1 cellular context compared by ENCODE assay signal in genomic region chr10:6299234-6299633, GRCh38.
TF ChIP-seq lines count a peak whose summit lies in the region.

No MANE protein-coding gene starts in this region.

TF ChIP-seq in HepG2, 621 proteins besides CTCF, POLR2A, EP300 and RAD21 (continued from another document and continues in another):
- TF ChIP-seq AGO2 (optimal IDR thresholded peaks at IDR 0.05; ENCODE audit: low read depth, low read length) (no peak), ZNF142 (CRISPR knock-in tag; IDR thresholded peaks at IDR 0.05) (no peak), MXD4 (CRISPR knock-in tag; IDR thresholded peaks at IDR 0.05) (no peak), NKX3-1 (CRISPR knock-in tag; IDR thresholded peaks at IDR 0.05) (no peak), GATAD2A (CRISPR knock-in tag; IDR thresholded peaks at IDR 0.05) (peak; percentile 35; the same call in 1 of the 2 replicates), ZNF563 (CRISPR knock-in tag; IDR thresholded peaks at IDR 0.05) (no peak), ZSCAN20 (CRISPR knock-in tag; IDR thresholded peaks at IDR 0.05; ENCODE audit: borderline replicate concordance) (no peak), ETV5 (CRISPR knock-in tag; IDR thresholded peaks at IDR 0.05; ENCODE audit: borderline replicate concordance) (peak; percentile 45; the same call in 1 of the 2 replicates), NR3C1 (CRISPR knock-in tag; IDR thresholded peaks at IDR 0.05) (no peak), FOXP1 (IDR thresholded peaks at IDR 0.05) (no peak), FOXP1 (CRISPR knock-in tag; IDR thresholded peaks at IDR 0.05) (peak; percentile 36), HNF1A (IDR thresholded peaks at IDR 0.05; ENCODE audit: low read depth) (peak; percentile 72; the same call in 1 of the 2 replicates), HNF1A (CRISPR knock-in tag; IDR thresholded peaks at IDR 0.05; ENCODE audit: borderline replicate concordance) (no peak), POLR2AphosphoS5 (IDR thresholded peaks at IDR 0.05; ENCODE audit: low read depth, low read length) (no peak), SKIL (CRISPR knock-in tag; IDR thresholded peaks at IDR 0.05; ENCODE audit: borderline replicate concordance) (peak; percentile 50; the same call in 1 of the 2 replicates), HIC2 (CRISPR knock-in tag; IDR thresholded peaks at IDR 0.05; ENCODE audit: low read depth) (peak; percentile 53; the same call in 1 of the 2 replicates), HOMEZ (CRISPR knock-in tag; IDR thresholded peaks at IDR 0.05; ENCODE audit: low read depth) (0 out of 2 replicates have a peak, but pooled peaks have one; percentile 38), TEAD3 (CRISPR knock-in tag; optimal IDR thresholded peaks at IDR 0.05; ENCODE audit: borderline replicate concordance) (peak; percentile 56), ZBTB38 (CRISPR knock-in tag; IDR thresholded peaks at IDR 0.05) (0 out of 2 replicates have a peak, but pooled peaks have one; percentile 26), CBX5 (CRISPR knock-in tag; IDR thresholded peaks at IDR 0.05; ENCODE audit: borderline replicate concordance) (no peak), ZNF572 (CRISPR knock-in tag; IDR thresholded peaks at IDR 0.05) (no peak), TBX3 (IDR thresholded peaks at IDR 0.05; ENCODE audit: borderline replicate concordance) (peak; percentile 49; the same call in 1 of the 2 replicates), MIXL1 (CRISPR knock-in tag; IDR thresholded peaks at IDR 0.05) (0 out of 2 replicates have a peak, but pooled peaks have one; percentile 49), HNRNPL (IDR thresholded peaks at IDR 0.05; ENCODE audit: low read depth, low read length) (no peak), ZNF276 (CRISPR knock-in tag; IDR thresholded peaks at IDR 0.05; ENCODE audit: low read depth) (no peak), ZNF670 (CRISPR knock-in tag; IDR thresholded peaks at IDR 0.05; ENCODE audit: borderline replicate concordance) (0 out of 2 replicates have a peak, but pooled peaks have one; percentile 42), ZNF205 (CRISPR knock-in tag; IDR thresholded peaks at IDR 0.05) (0 out of 2 replicates have a peak, but pooled peaks have one; percentile 19), ZBTB7A (CRISPR knock-in tag; IDR thresholded peaks at IDR 0.05) (no peak), KDM2A (CRISPR knock-in tag; IDR thresholded peaks at IDR 0.05; ENCODE audit: borderline replicate concordance, low read depth) (peak; percentile 63; the same call in 1 of the 2 replicates), ZNF121 (CRISPR knock-in tag; IDR thresholded peaks at IDR 0.05) (no peak), ZNF18 (CRISPR knock-in tag; IDR thresholded peaks at IDR 0.05; ENCODE audit: insufficient replicate concordance) (no peak), SMAD9 (CRISPR knock-in tag; IDR thresholded peaks at IDR 0.05) (no peak), CREBL2 (CRISPR knock-in tag; IDR thresholded peaks at IDR 0.05; ENCODE audit: borderline replicate concordance) (no peak), FLYWCH1 (CRISPR knock-in tag; IDR thresholded peaks at IDR 0.05) (no peak), MYNN (CRISPR knock-in tag; IDR thresholded peaks at IDR 0.05; ENCODE audit: low read depth) (no peak), MLX (CRISPR knock-in tag; IDR thresholded peaks at IDR 0.05) (peak; percentile 64), ZNF256 (CRISPR knock-in tag; conservative IDR thresholded peaks at IDR 0.05) (no peak), MYC (CRISPR knock-in tag; IDR thresholded peaks at IDR 0.05; ENCODE audit: borderline replicate concordance) (peak; percentile 61; the same call in 1 of the 2 replicates)
